Comparison of ENCODE assay signal across 16 cellular contexts in genomic region chr11:96260526-96260925, GRCh38.
A peak's percentile ranks its signal among the peaks of the same experiment; 100 is the strongest.
DNase-seq lines count a peak whose midpoint lies in the region; ATAC-seq and TF ChIP-seq lines count a peak whose summit lies in the region.
"Had no signal": no experiment of that assay in that cellular context is flagged by ENCODE, and none has a peak within 500 bp of the region (broad histone marks: within the 10 kb centered on the region; RNA-seq: fewer than 3 reads in every experiment).

No MANE protein-coding gene starts in this region.

- H2AFZ ChIP-seq in mesenchymal stem cell (ENCODE audit: low read depth, low read length), result no peak overlapping the region

- H3K79me1 ChIP-seq in mesenchymal stem cell (replicated peaks; ENCODE audit: low read length, poor library complexity, severe bottlenecking), result peaks cover 17% of the 10 kb centered on the region

- no peak for ATAC-seq in activated T-cell treated with anti-CD3 and anti-CD28 coated beads, Interleukin-2, amount 50 U/mL, for 72 hours (replicated peaks in 1 of 2)
- ATAC-seq: left lobe of liver, right lobe of liver had no signal

- H3K18ac ChIP-seq in mesenchymal stem cell (ENCODE audit: low read depth in 1 of 2, low read length in 2 of 2), result no peak overlapping the region

- peak overlapping the region; percentile 26 for H3K27ac ChIP-seq in WERI-Rb-1
- no peak overlapping the region for H3K27ac ChIP-seq in mesenchymal stem cell (ENCODE audit: low read length, poor library complexity, severe bottlenecking)
- peak overlapping the region in 2 of 3 donors; percentile 77 to 85 for H3K27ac ChIP-seq in thyroid gland
- H3K27ac ChIP-seq: right lobe of liver had no signal

- H3K4me1 Mint-ChIP-seq in activated T-cell treated with anti-CD3 and anti-CD28 coated beads, Interleukin-2, amount 50 U/mL, for 72 hours (ENCODE audit: low read depth), result peaks cover 97% of the 10 kb centered on the region

- no peak overlapping the region for H4K8ac ChIP-seq in mesenchymal stem cell (ENCODE audit: low read length)

- DNase-seq in activated T-cell treated with anti-CD3 and anti-CD28 coated beads, Interleukin-2, amount 50 U/mL, for 72 hours, result no peak
- DNase-seq in activated T-cell treated with anti-CD3 and anti-CD28 coated beads, Interleukin-2, amount 50 U/mL, for 48 hours, result no peak
- DNase-seq in WERI-Rb-1 (no peak), mesenchymal stem cell (no peak), thyroid gland (no peak), cortex of kidney (lab: John Stamatoyannopoulos, UW) (no peak), cerebellum (ENCODE audit: low spot score) (no peak)
- DNase-seq in effector CD8-positive, alpha-beta T cell (lab: John Stamatoyannopoulos, UW), result no peak
- DNase-seq: amygdala, hypothalamus, NCI-H2029 treated with DMSO at 0.1 percent for 48 hours, NCI-H748 treated with DMSO at 0.1 percent for 48 hours, right lobe of liver, Right ventricle myocardium superior had no signal

- H2BK15ac ChIP-seq in mesenchymal stem cell (ENCODE audit: low read depth, poor library complexity, severe bottlenecking), result no peak overlapping the region

- H4K91ac ChIP-seq in mesenchymal stem cell (ENCODE audit: low read length), result no peak overlapping the region

- H3K4ac ChIP-seq in mesenchymal stem cell (ENCODE audit: low read depth in 1 of 2, low read length in 2 of 2), result no peak overlapping the region

- no CpG with 5 or more reads among the region's 2 CpGs for WGBS in mesenchymal stem cell
- WGBS in thyroid gland, 2 donors, result 92 to 94% methylated on average over 2 of the region's 2 CpGs

- no peaks in the 10 kb centered on the region for H3K27me3 Mint-ChIP-seq in activated T-cell treated with anti-CD3 and anti-CD28 coated beads, Interleukin-2, amount 50 U/mL, for 72 hours (ENCODE audit: low read depth)

- no peak overlapping the region for H2BK5ac ChIP-seq in mesenchymal stem cell (ENCODE audit: low read depth, low read length, poor library complexity, severe bottlenecking)

- intact Hi-C loops in thyroid gland (cut with DNase I), result no loop called here

- H3K36me3 Mint-ChIP-seq in activated T-cell treated with anti-CD3 and anti-CD28 coated beads, Interleukin-2, amount 50 U/mL, for 72 hours (ENCODE audit: insufficient read depth in 2 of 2), result peaks cover 5 to 12% of the 10 kb centered on the region in 2 donors

- no peak overlapping the region for H3K4me3 ChIP-seq in WERI-Rb-1 (ENCODE audit: low read depth, low read length)
- H3K4me3 ChIP-seq in mesenchymal stem cell (ENCODE audit: insufficient read depth in 1 of 2, low read depth in 1 of 2, low read length in 2 of 2), result no peak overlapping the region
- no peak overlapping the region for H3K4me3 ChIP-seq in thyroid gland (replicated peaks in 1 of 3)
- H3K4me3 ChIP-seq: esophagus muscularis mucosa, right lobe of liver had no signal

- H2BK120ac ChIP-seq in mesenchymal stem cell (ENCODE audit: low read depth, low read length), result no peak overlapping the region

- H3K27me3 ChIP-seq in WERI-Rb-1 (ENCODE audit: insufficient read depth, low read depth, severe bottlenecking) (no peaks in the 10 kb centered on the region), mesenchymal stem cell (ENCODE audit: control insufficient read depth in 1 of 2, insufficient read depth in 1 of 2, low read length in 2 of 2) (no peaks in the 10 kb centered on the region), thyroid gland (no peaks in the 10 kb centered on the region)
- H3K27me3 ChIP-seq: esophagus muscularis mucosa, right lobe of liver had no signal

- H2AK5ac ChIP-seq in mesenchymal stem cell (ENCODE audit: low read length, severe bottlenecking), result peak overlapping the region; percentile 6

- TF ChIP-seq CTCF in WERI-Rb-1 (IDR thresholded peaks at IDR 0.05; ENCODE audit: low read depth, low read length) (no peak), thyroid gland (IDR thresholded peaks at IDR 0.05) (no peak)

- H3K27ac Mint-ChIP-seq in activated T-cell treated with anti-CD3 and anti-CD28 coated beads, Interleukin-2, amount 50 U/mL, for 72 hours, result peak overlapping the region; percentile 98

- H3K23ac ChIP-seq in mesenchymal stem cell (ENCODE audit: low read length in 2 of 2), result no peak overlapping the region

- H3K4me1 ChIP-seq in mesenchymal stem cell (ENCODE audit: control insufficient read depth, insufficient read depth, low read depth, low read length) (peaks cover 1% of the 10 kb centered on the region), thyroid gland (peaks cover 63 to 76% of the 10 kb centered on the region in 2 donors)

- peak overlapping the region; percentile 55 for H3K9ac ChIP-seq in mesenchymal stem cell (ENCODE audit: low read length)

- H3K4me2 ChIP-seq in mesenchymal stem cell (ENCODE audit: low read length, poor library complexity, severe bottlenecking), result no peak overlapping the region

- TF ChIP-seq POLR2A in thyroid gland (IDR thresholded peaks at IDR 0.05), result no peak

- H3K4me3 Mint-ChIP-seq in activated T-cell treated with anti-CD3 and anti-CD28 coated beads, Interleukin-2, amount 50 U/mL, for 72 hours, result peak overlapping the region in 1 of 2 donors; percentile 70

- no peaks in the 10 kb centered on the region for H3K9me3 Mint-ChIP-seq in activated T-cell treated with anti-CD3 and anti-CD28 coated beads, Interleukin-2, amount 50 U/mL, for 72 hours

- H3K9me3 ChIP-seq in WERI-Rb-1 (ENCODE audit: severe bottlenecking), result no peaks in the 10 kb centered on the region
- no peaks in the 10 kb centered on the region for H3K9me3 ChIP-seq in mesenchymal stem cell (ENCODE audit: control insufficient read depth, low read length)
- no peaks in the 10 kb centered on the region for H3K9me3 ChIP-seq in thyroid gland
- H3K9me3 ChIP-seq: esophagus muscularis mucosa, right lobe of liver had no signal

- H2BK12ac ChIP-seq in mesenchymal stem cell (ENCODE audit: low read length in 2 of 2), result no peak overlapping the region

- H3K36me3 ChIP-seq in WERI-Rb-1 (peaks cover 5% of the 10 kb centered on the region), mesenchymal stem cell (ENCODE audit: control insufficient read depth in 1 of 2, insufficient read depth in 2 of 2, low read depth in 1 of 2, low read length in 2 of 2) (no peaks in the 10 kb centered on the region), thyroid gland (no peaks in the 10 kb centered on the region)
- H3K36me3 ChIP-seq: esophagus muscularis mucosa, right lobe of liver had no signal

- H3K14ac ChIP-seq in mesenchymal stem cell (ENCODE audit: low read length in 2 of 2), result no peak overlapping the region
